ENCODE assay signal across 5 cellular contexts in the genomic region with DNA sequence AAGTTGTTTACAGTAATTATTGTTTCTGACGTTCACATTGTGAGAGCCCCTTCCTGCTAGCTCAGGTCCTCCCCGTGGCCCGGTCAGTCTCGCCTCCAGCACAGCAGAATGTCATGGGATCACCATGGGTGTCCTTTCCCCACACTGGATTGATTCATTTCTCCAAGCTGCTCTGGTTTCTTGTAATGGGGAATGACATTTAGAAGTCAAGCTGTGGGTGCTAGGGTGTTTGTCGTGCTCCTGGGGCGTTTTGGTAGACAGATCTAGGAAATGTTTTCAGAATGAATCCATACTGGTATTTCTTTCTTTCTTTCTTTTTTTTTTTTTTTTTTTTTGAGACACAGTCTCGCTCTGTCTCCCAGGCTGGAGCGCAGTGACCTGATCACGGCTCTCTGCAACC. TPM values are rescaled to one million over a fixed set of nuclear protein-coding genes. Genes with fewer than 3 reads are reported as not detected.
A peak's percentile ranks its signal among the peaks of the same experiment; 100 is the strongest.
DNase-seq lines count a peak whose midpoint lies in the region; TF ChIP-seq lines count a peak whose summit lies in the region.
"Not testable (repeated sequence)": the region's sequence is repeated elsewhere in the genome, so short reads cannot be mapped to it uniquely, and the experiment has no call there.

No MANE protein-coding gene starts in this region.

- not testable (repeated sequence) for H3K27me3 ChIP-seq in endodermal cell (ENCODE audit: control insufficient read depth, insufficient read depth, low read length, poor library complexity, severe bottlenecking); spleen (replicated peaks in 1 of 7)

- not testable (repeated sequence) for H3K27ac ChIP-seq in endodermal cell (ENCODE audit: low read depth, low read length); spleen

- DNase-seq in SK-MEL-5 (ENCODE audit: low read depth, low spot score) (peak; percentile 91), endodermal cell (peak; percentile 24), mesenteric fat pad (ENCODE audit: low spot score) (peak; percentile 35), spleen (peak; percentile 1)
- peak; percentile 13 for DNase-seq in activated CD8-positive, alpha-beta memory T cell treated with anti-CD3 and anti-CD28 coated beads for 24 hours

- TF ChIP-seq POLR2A in spleen (IDR thresholded peaks at IDR 0.05), result not testable (repeated sequence)

- not testable (repeated sequence) for H3K4me3 Mint-ChIP-seq in endodermal cell

- intact Hi-C loops in spleen (cut with DNase I; ENCODE audit: low total_unique reads), result not testable (repeated sequence)

- not testable (repeated sequence) for H3K4me3 ChIP-seq in endodermal cell (ENCODE audit: low read length); spleen

- H3K9me3 Mint-ChIP-seq in endodermal cell, result not testable (repeated sequence)

- not testable (repeated sequence) for TF ChIP-seq CTCF in endodermal cell (conservative IDR thresholded peaks at IDR 0.05); spleen (IDR thresholded peaks at IDR 0.05 in 8 of 11, conservative IDR thresholded peaks at IDR 0.05 in 3 of 11)

- H3K27ac Mint-ChIP-seq in endodermal cell, result not testable (repeated sequence)

- not testable (repeated sequence) for H3K9me3 ChIP-seq in endodermal cell (ENCODE audit: control insufficient read depth, low read length); spleen

- not testable (repeated sequence) for H3K36me3 ChIP-seq in endodermal cell (ENCODE audit: control insufficient read depth, insufficient read depth, low read length)
- peaks cover 0 to 89% (median 10%) of the 10 kb centered on the region in 6 donors for H3K36me3 ChIP-seq in spleen

- in situ Hi-C loops in SK-MEL-5 (cut with HindIII; ENCODE audit: low pct_unique_long_range_greater_than_20kb, low sequenced_read_pairs), result not testable (repeated sequence)

- H3K9ac ChIP-seq in endodermal cell (ENCODE audit: extremely low read depth, low read length, poor library complexity, severe bottlenecking), result not testable (repeated sequence)

- peaks cover 84% of the 10 kb centered on the region for H3K36me3 Mint-ChIP-seq in endodermal cell (ENCODE audit: low read depth)

- WGBS in endodermal cell (ENCODE audit: insufficient coverage in 1 of 2, insufficient read length in 1 of 2), 2 experiments, result 93 to 100% methylated on average over 3 to 7 of the region's 9 CpGs
- WGBS in spleen, 5 donors, result 92 to 97% (median 92%) methylated on average over 4 to 9 of the region's 9 CpGs

- H3K4me1 Mint-ChIP-seq in endodermal cell, result not testable (repeated sequence)

- not testable (repeated sequence) for H3K27me3 Mint-ChIP-seq in endodermal cell (ENCODE audit: insufficient read depth)

- H3K4me1 ChIP-seq in endodermal cell (ENCODE audit: control insufficient read depth, insufficient read depth, low read length); spleen: not testable (repeated sequence)

RNA-seq across cellular contexts. Expression of a gene that starts 25.1 kb away (rescaled TPM):
- 17.4 and 24.1 TPM in 2 replicates for total RNA-seq in SK-MEL-5 (2014; rRNA removed; shearing (Covaris generic))
- polyA plus RNA-seq in SK-MEL-5 (2015; cell fraction: cytosol; rRNA removed), result 33.1 and 39.5 TPM in 2 replicates
- 651 and 662 TPM in 2 replicates for polyA plus RNA-seq in SK-MEL-5 (2015; cell fraction: nucleus; rRNA removed)
- total RNA-seq in endodermal cell, result 100 to 1,000 TPM; 136 to 298 TPM
- 70.7 TPM for polyA plus RNA-seq in endodermal cell (2013, experiment 1 of 2)
- 52.5 TPM for polyA plus RNA-seq in endodermal cell (2013, experiment 2 of 2)
- 28.3 TPM for total RNA-seq in mesenteric fat pad
- 10 to 100 TPM; 15.9 to 66.7 (median 45.3) TPM for total RNA-seq in spleen
- 10 to 100 TPM; 13.3 to 31.0 (median 15.2) TPM for polyA plus RNA-seq in spleen

Comparison
In these comparisons a context has a peak if more than half of its experiments do, and no peak if none do; other contexts are left out.
1. DNase-seq: peak in every context shown above with its lines; median percentile 91 in SK-MEL-5; 35 in mesenteric fat pad; 24 in endodermal cell; 13 in activated CD8-positive, alpha-beta memory T cell treated with anti-CD3 and anti-CD28 coated beads for 24 hours; 1 in spleen.